In genomic region chr11:1553808-1554594, GRCh38 we compare ENCODE assay signal across 11 cellular contexts. TPM values are rescaled to one million over a fixed set of nuclear protein-coding genes. Genes with fewer than 3 reads are reported as not detected.
DNase-seq lines count a peak whose midpoint lies in the region; ATAC-seq and TF ChIP-seq lines count a peak whose summit lies in the region.
"Had no signal": no experiment of that assay in that cellular context is flagged by ENCODE, and none has a peak within 500 bp of the region (broad histone marks: within the 10 kb centered on the region; RNA-seq: fewer than 3 reads in every experiment).

No MANE protein-coding gene starts in this region.

- H3K9ac ChIP-seq in mucosa of rectum (ENCODE audit: low read depth in 1 of 2, low read length in 2 of 2), result peak overlapping the region; percentile 14 to 48

- H3K4me3 ChIP-seq in mucosa of rectum (ENCODE audit: low read length in 2 of 2) (peak overlapping the region in 1 of 2 donors; percentile 16), A673 (ENCODE audit: low read depth, low read length, poor library complexity, severe bottlenecking) (no peak overlapping the region)
- H3K4me3 ChIP-seq: smooth muscle cell had no signal

- CTCF ChIA-PET in A673 (lab: Charles Lee), result interaction anchor here (1.0 kb wide), 1 partner anchor 21 kb away, joined by 3 read pairs; no protein-coding TSS in a partner anchor

- H3K9me3 Mint-ChIP-seq in stimulated activated naive CD8-positive, alpha-beta T cell treated with anti-CD3 and anti-CD28 coated beads, Interleukin-15, amount 100 ng/mL, for 72 hours, result no peaks in the 10 kb centered on the region
- no peaks in the 10 kb centered on the region for H3K9me3 Mint-ChIP-seq in chondrocyte (ENCODE audit: low read depth)
- H3K9me3 Mint-ChIP-seq: nephron had no signal

- BruUV-seq in A673 (replicated peaks; lab: Mats Ljungman, UMichigan), result no TSS peak

- no peak for ATAC-seq in stimulated activated naive CD8-positive, alpha-beta T cell treated with anti-CD3 and anti-CD28 coated beads, Interleukin-15, amount 100 ng/mL, for 72 hours

- H3K4me1 ChIP-seq in mucosa of rectum (ENCODE audit: control insufficient read depth in 2 of 2, insufficient read depth in 2 of 2, low read length in 2 of 2) (peaks cover 23 to 30% of the 10 kb centered on the region in 2 donors), A673 (ENCODE audit: insufficient read depth, low read length, poor library complexity, severe bottlenecking) (no peaks in the 10 kb centered on the region)

- peak; percentile 74 for DNase-seq in ELF-1 (ENCODE audit: low read depth, low spot score)
- DNase-seq in NCI-H146 treated with DMSO at 0.1 percent for 48 hours (lab: John Stamatoyannopoulos, UW; ENCODE audit: unreplicated experiment), result peak; percentile 11
- DNase-seq in caudate nucleus (lab: John Stamatoyannopoulos, UW), result peak in 1 of 61 donors; percentile 27
- DNase-seq in stimulated activated naive CD8-positive, alpha-beta T cell treated with anti-CD3 and anti-CD28 coated beads, Interleukin-15, amount 100 ng/mL, for 72 hours, result no peak
- DNase-seq in chondrocyte (ENCODE audit: low spot score), result no peak
- DNase-seq in A673 (ENCODE audit: low spot score), result no peak
- DNase-seq: amniotic stem cell had no signal

- peaks cover 35% of the 10 kb centered on the region for H3K27me3 Mint-ChIP-seq in stimulated activated naive CD8-positive, alpha-beta T cell treated with anti-CD3 and anti-CD28 coated beads, Interleukin-15, amount 100 ng/mL, for 72 hours
- no peaks in the 10 kb centered on the region for H3K27me3 Mint-ChIP-seq in chondrocyte (ENCODE audit: low read depth)

- H3K4me1 Mint-ChIP-seq in stimulated activated naive CD8-positive, alpha-beta T cell treated with anti-CD3 and anti-CD28 coated beads, Interleukin-15, amount 100 ng/mL, for 72 hours, result no peaks in the 10 kb centered on the region
- H3K4me1 Mint-ChIP-seq in chondrocyte (ENCODE audit: low read depth), result peaks cover 39% of the 10 kb centered on the region
- H3K4me1 Mint-ChIP-seq: nephron had no signal

- peaks cover 0 to 2% of the 10 kb centered on the region in 2 donors for H3K27me3 ChIP-seq in mucosa of rectum (ENCODE audit: control insufficient read depth in 2 of 2, insufficient read depth in 2 of 2, low read length in 2 of 2)
- H3K27me3 ChIP-seq in A673 (replicated peaks; ENCODE audit: insufficient read depth, low read depth, low read length, poor library complexity), result peaks cover 4% of the 10 kb centered on the region

- POLR2A ChIA-PET in A673 (lab: Charles Lee; ENCODE audit: low non-redundant PET), result no interaction called here

- H3K4me3 Mint-ChIP-seq in stimulated activated naive CD8-positive, alpha-beta T cell treated with anti-CD3 and anti-CD28 coated beads, Interleukin-15, amount 100 ng/mL, for 72 hours, result no peak overlapping the region
- H3K4me3 Mint-ChIP-seq in chondrocyte (ENCODE audit: unreplicated experiment), result no peak overlapping the region
- H3K4me3 Mint-ChIP-seq: nephron had no signal

- H3K27ac Mint-ChIP-seq in stimulated activated naive CD8-positive, alpha-beta T cell treated with anti-CD3 and anti-CD28 coated beads, Interleukin-15, amount 100 ng/mL, for 72 hours, result no peak overlapping the region
- H3K27ac Mint-ChIP-seq in chondrocyte (ENCODE audit: unreplicated experiment), result no peak overlapping the region
- H3K27ac Mint-ChIP-seq: nephron had no signal

- no peak for TF ChIP-seq CTCF in chondrocyte (IDR thresholded peaks at IDR 0.05)
- no peak for TF ChIP-seq CTCF in A673 (conservative IDR thresholded peaks at IDR 0.05; ENCODE audit: low read depth, low read length)

- H3K9me3 ChIP-seq in mucosa of rectum (ENCODE audit: control insufficient read depth in 2 of 2, low read length in 2 of 2) (no peaks in the 10 kb centered on the region), A673 (ENCODE audit: low read depth, low read length, poor library complexity, severe bottlenecking) (no peaks in the 10 kb centered on the region)

- peaks cover 3% of the 10 kb centered on the region for H3K36me3 Mint-ChIP-seq in chondrocyte (ENCODE audit: low read depth)

- H3K27ac ChIP-seq in caudate nucleus (ENCODE audit: low read depth, low read length) (peak overlapping the region; percentile 26), mucosa of rectum (ENCODE audit: low read depth in 2 of 2, low read length in 2 of 2) (no peak overlapping the region), A673 (ENCODE audit: low read depth, low read length, poor library complexity, severe bottlenecking) (no peak overlapping the region)

- H3K36me3 ChIP-seq in mucosa of rectum (ENCODE audit: control insufficient read depth in 2 of 2, insufficient read depth in 2 of 2, low read length in 2 of 2), result peaks cover 0 to 4% of the 10 kb centered on the region in 2 donors
- no peaks in the 10 kb centered on the region for H3K36me3 ChIP-seq in A673 (ENCODE audit: insufficient read depth, low read length, poor library complexity, severe bottlenecking)

- intact Hi-C loops in A673 (cut with micrococcal nuclease; ENCODE audit: unreplicated experiment), result no loop called here

RNA-seq across cellular contexts. Expression of gene DUSP8, which starts 18.1 kb away (rescaled TPM):
- 6.9 to 12.6 TPM (median 12.1 TPM) in 3 replicates for total RNA-seq in chondrocyte
- 0.70 and 1.9 TPM in 2 replicates for total RNA-seq in A673 (2021)

RNA-seq across cellular contexts. Expression of gene KRTAP5-1, which starts 31.1 kb away (rescaled TPM):
- total RNA-seq in chondrocyte (not detected in 3 replicates), A673 (2021) (not detected in 2 replicates)
- total RNA-seq: RPMI7951, smooth muscle cell had no signal

RNA-seq across cellular contexts. Expression of gene KRTAP5-2, which starts 44.1 kb away (rescaled TPM):
- total RNA-seq in chondrocyte (not detected in 3 replicates), A673 (2021) (not detected in 2 replicates)
- total RNA-seq: RPMI7951, smooth muscle cell had no signal

RNA-seq across cellular contexts. Expression of gene KRTAP5-3, which starts 54.3 kb away (rescaled TPM):
- total RNA-seq in chondrocyte, result not detected in 3 replicates
- total RNA-seq in A673 (2021), result not detected in 2 replicates
- total RNA-seq: RPMI7951, smooth muscle cell had no signal

Comparison
In these comparisons a context has a peak if more than half of its experiments do, and no peak if none do; other contexts are left out.
1. DNase-seq: peak in ELF-1 (single experiment) and NCI-H146 treated with DMSO at 0.1 percent for 48 hours (single experiment); none in stimulated activated naive CD8-positive, alpha-beta T cell treated with anti-CD3 and anti-CD28 coated beads, Interleukin-15, amount 100 ng/mL, for 72 hours (0 of 2), chondrocyte (single experiment) and A673 (single experiment).